1 cellular context compared by ENCODE assay signal in genomic region chr7:106779877-106780276, GRCh38.
TF ChIP-seq lines count a peak whose summit lies in the region.

No MANE protein-coding gene starts in this region.

TF ChIP-seq in H1, 55 proteins besides CTCF, POLR2A, EP300 and RAD21:
- TF ChIP-seq POLR2AphosphoS5 (IDR thresholded peaks at IDR 0.05; ENCODE audit: low read depth, low read length) (no peak), MAX (IDR thresholded peaks at IDR 0.05) (peak; percentile 41; the same call in 1 of the 2 replicates), JUND (IDR thresholded peaks at IDR 0.05; ENCODE audit: low read length) (no peak), CBX8 (IDR thresholded peaks at IDR 0.05; ENCODE audit: borderline replicate concordance, low read depth, low read length) (no peak), NRF1 (IDR thresholded peaks at IDR 0.05; ENCODE audit: low read depth, low read length) (no peak), CHD2 (IDR thresholded peaks at IDR 0.05; ENCODE audit: low read length) (no peak)
